In the genomic region with DNA sequence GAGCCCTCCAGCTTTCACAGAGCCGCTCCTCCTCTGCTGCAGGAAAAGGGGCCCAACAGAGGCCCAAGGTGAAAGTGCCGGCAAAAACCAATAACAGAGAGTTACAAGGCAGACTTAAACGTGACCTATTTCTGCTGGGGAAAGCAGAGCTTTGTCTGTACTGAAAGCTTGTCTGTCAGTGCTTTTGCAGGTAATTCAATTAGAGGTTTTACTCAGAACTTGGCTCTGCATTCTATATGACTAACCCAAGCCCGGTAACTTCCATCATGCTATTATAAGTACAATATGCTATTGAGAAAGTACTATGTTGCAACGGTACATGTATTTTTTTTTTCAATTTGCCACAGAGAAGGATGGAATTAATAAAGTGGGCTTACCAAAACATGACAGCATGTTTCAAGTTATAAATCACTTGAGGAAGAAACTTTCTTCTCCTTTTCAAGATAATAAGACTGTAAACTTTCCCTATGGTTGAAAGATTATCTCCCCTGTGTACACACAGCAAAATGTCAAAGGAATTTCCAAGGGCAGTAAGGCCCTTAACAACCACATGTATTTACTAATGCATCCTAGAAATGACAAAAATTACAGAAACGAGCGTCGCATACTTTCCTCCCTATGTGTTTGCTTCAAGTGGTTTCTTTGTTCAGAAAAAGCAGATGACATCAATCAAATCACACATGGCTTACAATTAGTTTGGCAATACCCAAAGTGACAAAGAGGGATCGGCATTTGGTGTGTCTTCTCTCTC, we compare ENCODE assay signal across 8 cellular contexts.
DNase-seq lines count a peak whose midpoint lies in the region; ATAC-seq lines count a peak whose summit lies in the region.

No MANE protein-coding gene starts in this region.

- no peak overlapping the region for H3K4me3 ChIP-seq in effector memory CD4-positive, alpha-beta T cell (ENCODE audit: insufficient read depth, low read depth, low read length, poor library complexity, severe bottlenecking)

- peak; percentile 34 to 80 for ATAC-seq in activated CD4-positive, CD25-positive, alpha-beta regulatory T cell treated with anti-CD3 and anti-CD28 coated beads, Interleukin-2, amount 50 U/mL, for 24 hours
- ATAC-seq in HG02763 (IDR thresholded peaks at IDR 0.05; ENCODE audit: unreplicated experiment) = peak; percentile 25

- H3K36me3 ChIP-seq in effector memory CD4-positive, alpha-beta T cell (ENCODE audit: control insufficient read depth, insufficient read depth, low read length) = no peaks in the 10 kb centered on the region

- no peak for DNase-seq in activated CD4-positive, CD25-positive, alpha-beta regulatory T cell (lab: John Stamatoyannopoulos, UW)
- DNase-seq in NCI-H82 (lab: John Stamatoyannopoulos, UW) (peak; percentile 79), dermis microvascular lymphatic vessel endothelial cell (ENCODE audit: low read depth in 2 of 2) (peak; percentile 55 to 73), retina (peak; percentile 49), anterior cingulate cortex (lab: John Stamatoyannopoulos, UW) (no peak)
- DNase-seq in effector memory CD4-positive, alpha-beta T cell = no peak

- peaks cover 10% of the 10 kb centered on the region for H3K4me1 ChIP-seq in effector memory CD4-positive, alpha-beta T cell (ENCODE audit: control insufficient read depth, insufficient read depth, low read length, poor library complexity, severe bottlenecking)

- H3K9me3 ChIP-seq in effector memory CD4-positive, alpha-beta T cell (ENCODE audit: control insufficient read depth, low read length) = no peaks in the 10 kb centered on the region

- H3K27ac ChIP-seq in effector memory CD4-positive, alpha-beta T cell (ENCODE audit: insufficient read depth, low read length, poor library complexity, severe bottlenecking) = no peak overlapping the region

- no peaks in the 10 kb centered on the region for H3K27me3 ChIP-seq in effector memory CD4-positive, alpha-beta T cell (replicated peaks; ENCODE audit: control insufficient read depth, insufficient read depth, low read length, poor library complexity, severe bottlenecking)

Comparison
In these comparisons a context has a peak if more than half of its experiments do, and no peak if none do; other contexts are left out.
1. DNase-seq: peak in NCI-H82 (single experiment), dermis microvascular lymphatic vessel endothelial cell (2 of 2) and retina (single experiment); none in activated CD4-positive, CD25-positive, alpha-beta regulatory T cell (0 of 4), effector memory CD4-positive, alpha-beta T cell (0 of 3) and anterior cingulate cortex (0 of 58).